Comparison of ENCODE assay signal across 37 cellular contexts in the genomic region with DNA sequence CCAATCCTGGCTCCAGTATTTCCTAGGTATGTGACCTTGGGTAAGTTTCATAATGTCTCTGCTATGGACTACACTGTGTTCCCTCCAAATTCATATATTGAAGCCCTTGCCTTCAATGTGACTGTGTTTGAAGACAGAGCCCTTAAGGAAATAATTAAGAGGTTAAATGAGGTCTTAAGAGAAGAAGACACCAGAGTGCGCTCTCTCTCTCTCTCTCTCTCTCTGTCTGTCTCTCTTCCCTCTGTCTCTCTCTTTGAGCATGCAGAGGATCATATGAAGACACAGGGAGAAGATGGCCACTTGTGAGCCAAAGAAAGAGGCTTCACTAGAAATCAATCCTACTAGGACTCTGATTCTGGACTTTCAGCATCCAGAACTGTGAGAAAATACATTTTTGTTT. TPM values are rescaled to one million over a fixed set of nuclear protein-coding genes. Genes with fewer than 3 reads are reported as not detected.
"Had no signal": no experiment of that assay in that cellular context is flagged by ENCODE, and none has a peak within 500 bp of the region (broad histone marks: within the 10 kb centered on the region; RNA-seq: fewer than 3 reads in every experiment).

No MANE protein-coding gene starts in this region.

- H3K36me3 ChIP-seq: adrenal gland, pancreas, sigmoid colon, vagina had no signal

- H3K36me3 Mint-ChIP-seq: activated naive CD8-positive, alpha-beta T cell treated with anti-CD3 and anti-CD28 coated beads for 36 hours; naive thymus-derived CD4-positive, alpha-beta T cell; stimulated activated memory B cell treated with anti-CD40 and anti-IgM and Interleukin-4, amounts not matched to agents 10 μg/mL and 1 μg/mL and 100 μg/mL, for 72 hours; type B pancreatic cell had no signal

- H3K27ac ChIP-seq: adrenal gland, body of pancreas, pancreas, psoas muscle, sigmoid colon, vagina had no signal

- H3K4me3 ChIP-seq: adrenal gland, body of pancreas, pancreas, psoas muscle, sigmoid colon, vagina had no signal

- H3K9me3 Mint-ChIP-seq: activated naive CD8-positive, alpha-beta T cell treated with anti-CD3 and anti-CD28 coated beads for 36 hours; activated T-helper 1 cell treated with anti-CD3 and anti-CD28 coated beads, Interleukin-12 subunit alpha, Interleukin-12 subunit beta, Interleukin-2, Interleukin-4 antibody, amounts not matched to agents 30 ng/mL and 10 ng/mL and 1 ng/mL, durations not matched to agents 14 hours and 24 hours and 36 hours; type B pancreatic cell had no signal

- DNase-seq: activated CD4-positive, alpha-beta T cell treated with anti-CD3 and anti-CD28 coated beads for 4 hours; activated CD4-positive, alpha-beta T cell treated with anti-CD3 and anti-CD28 coated beads, Interleukin-2, amount 50 U/mL, for 48 hours; activated CD8-positive, alpha-beta memory T cell treated with anti-CD3 and anti-CD28 coated beads, Interleukin-2, amount 50 U/mL, for 4 hours; activated effector memory CD4-positive, alpha-beta T cell treated with anti-CD3 and anti-CD28 coated beads, Interleukin-2, amount 50 U/mL, for 16 hours; activated naive CD4-positive, alpha-beta T cell treated with anti-CD3 and anti-CD28 coated beads for 36 hours; activated naive CD8-positive, alpha-beta T cell treated with anti-CD3 and anti-CD28 coated beads for 36 hours; activated T-cell treated with anti-CD3 and anti-CD28 coated beads, Interleukin-2, amount 50 U/mL, for 1 hour; adrenal gland; aorta; body of pancreas; dermis blood vessel endothelial cell; effector CD8-positive, alpha-beta T cell; erythroblast; head of caudate nucleus; hippocampal formation; midbrain; naive thymus-derived CD4-positive, alpha-beta T cell; nucleus accumbens; pancreas; psoas muscle; sigmoid colon; small intestine; stimulated activated CD4-positive, alpha-beta T cell treated with anti-CD3 and anti-CD28 coated beads, Interleukin-1b, Interleukin-23, amount 100 ng/mL, for 48 hours; stimulated activated CD4-positive, alpha-beta T cell treated with anti-CD3 and anti-CD28 coated beads, Interleukin-4, amount 100 ng/mL, for 4 hours; stimulated activated CD8-positive, alpha-beta memory T cell treated with anti-CD3 and anti-CD28 coated beads, Interleukin-4, amount 100 ng/mL, for 48 hours; stimulated activated naive CD8-positive, alpha-beta T cell treated with anti-CD3 and anti-CD28 coated beads, Interleukin-15, amount 100 ng/mL, for 72 hours; substantia nigra had no signal

- H3K4me1 ChIP-seq: adrenal gland, psoas muscle, sigmoid colon, vagina had no signal

- H3K4me1 Mint-ChIP-seq: activated naive CD8-positive, alpha-beta T cell treated with anti-CD3 and anti-CD28 coated beads for 36 hours; naive thymus-derived CD4-positive, alpha-beta T cell; stimulated activated memory B cell treated with anti-CD40 and anti-IgM and Interleukin-4, amounts not matched to agents 10 μg/mL and 1 μg/mL and 100 μg/mL, for 72 hours; stimulated activated naive CD8-positive, alpha-beta T cell treated with anti-CD3 and anti-CD28 coated beads, Interleukin-15, amount 100 ng/mL, for 72 hours had no signal

- H3K27me3 ChIP-seq: adrenal gland, body of pancreas, pancreas, sigmoid colon, vagina had no signal

- ATAC-seq: body of pancreas; naive thymus-derived CD4-positive, alpha-beta T cell; pancreas; psoas muscle; stimulated activated memory B cell treated with anti-CD40 and anti-IgM and Interleukin-4, amounts not matched to agents 10 μg/mL and 1 μg/mL and 100 μg/mL, for 72 hours; stimulated activated naive CD8-positive, alpha-beta T cell treated with anti-CD3 and anti-CD28 coated beads, Interleukin-15, amount 100 ng/mL, for 72 hours had no signal

- H3K4me3 Mint-ChIP-seq: activated naive CD4-positive, alpha-beta T cell treated with anti-CD3 and anti-CD28 coated beads for 36 hours; activated naive CD8-positive, alpha-beta T cell treated with anti-CD3 and anti-CD28 coated beads for 36 hours; activated T-helper 1 cell treated with anti-CD3 and anti-CD28 coated beads, Interleukin-12 subunit alpha, Interleukin-12 subunit beta, Interleukin-2, Interleukin-4 antibody, amounts not matched to agents 30 ng/mL and 10 ng/mL and 1 ng/mL, durations not matched to agents 14 hours and 24 hours and 36 hours; naive thymus-derived CD4-positive, alpha-beta T cell; stimulated activated memory B cell treated with anti-CD40 and anti-IgM and Interleukin-4, amounts not matched to agents 10 μg/mL and 1 μg/mL and 100 μg/mL, for 72 hours; stimulated activated naive CD8-positive, alpha-beta T cell treated with anti-CD3 and anti-CD28 coated beads, Interleukin-15, amount 100 ng/mL, for 72 hours; type B pancreatic cell had no signal

- H3K9me3 ChIP-seq: adrenal gland, body of pancreas, pancreas, psoas muscle, sigmoid colon, vagina had no signal

- H3K27ac Mint-ChIP-seq: activated naive CD4-positive, alpha-beta T cell treated with anti-CD3 and anti-CD28 coated beads for 36 hours; activated naive CD8-positive, alpha-beta T cell treated with anti-CD3 and anti-CD28 coated beads for 36 hours; activated T-helper 1 cell treated with anti-CD3 and anti-CD28 coated beads, Interleukin-12 subunit alpha, Interleukin-12 subunit beta, Interleukin-2, Interleukin-4 antibody, amounts not matched to agents 30 ng/mL and 10 ng/mL and 1 ng/mL, durations not matched to agents 14 hours and 24 hours and 36 hours; naive thymus-derived CD4-positive, alpha-beta T cell; stimulated activated memory B cell treated with anti-CD40 and anti-IgM and Interleukin-4, amounts not matched to agents 10 μg/mL and 1 μg/mL and 100 μg/mL, for 72 hours; stimulated activated naive CD8-positive, alpha-beta T cell treated with anti-CD3 and anti-CD28 coated beads, Interleukin-15, amount 100 ng/mL, for 72 hours; type B pancreatic cell had no signal

RNA-seq across cellular contexts. Expression of gene NXPH2, which starts 52.2 kb away (rescaled TPM):
- total RNA-seq: activated CD8-positive, alpha-beta memory T cell treated with anti-CD3 and anti-CD28 coated beads for 36 hours; activated naive CD4-positive, alpha-beta T cell treated with anti-CD3 and anti-CD28 coated beads for 36 hours; activated naive CD8-positive, alpha-beta T cell treated with anti-CD3 and anti-CD28 coated beads for 36 hours; activated T-helper 1 cell treated with anti-CD3 and anti-CD28 coated beads, Interleukin-12 subunit alpha, Interleukin-12 subunit beta, Interleukin-2, Interleukin-4 antibody, amounts not matched to agents 30 ng/mL and 10 ng/mL and 1 ng/mL, durations not matched to agents 14 hours and 24 hours and 36 hours; adrenal gland; aorta; body of pancreas; dermis blood vessel endothelial cell; fibroblast of lung; kidney epithelial cell; lower leg skin; naive thymus-derived CD4-positive, alpha-beta T cell; psoas muscle; T-helper 2 cell treated with Interferon-gamma antibody and Interleukin-4, amounts not matched to agents 100 ng/mL and 5 ng/mL, for 36 hours; vagina had no signal
- polyA plus RNA-seq: adrenal gland; aorta; fibroblast of lung; naive thymus-derived CD4-positive, alpha-beta T cell; neural cell; pancreas had no signal
